In the genomic region with DNA sequence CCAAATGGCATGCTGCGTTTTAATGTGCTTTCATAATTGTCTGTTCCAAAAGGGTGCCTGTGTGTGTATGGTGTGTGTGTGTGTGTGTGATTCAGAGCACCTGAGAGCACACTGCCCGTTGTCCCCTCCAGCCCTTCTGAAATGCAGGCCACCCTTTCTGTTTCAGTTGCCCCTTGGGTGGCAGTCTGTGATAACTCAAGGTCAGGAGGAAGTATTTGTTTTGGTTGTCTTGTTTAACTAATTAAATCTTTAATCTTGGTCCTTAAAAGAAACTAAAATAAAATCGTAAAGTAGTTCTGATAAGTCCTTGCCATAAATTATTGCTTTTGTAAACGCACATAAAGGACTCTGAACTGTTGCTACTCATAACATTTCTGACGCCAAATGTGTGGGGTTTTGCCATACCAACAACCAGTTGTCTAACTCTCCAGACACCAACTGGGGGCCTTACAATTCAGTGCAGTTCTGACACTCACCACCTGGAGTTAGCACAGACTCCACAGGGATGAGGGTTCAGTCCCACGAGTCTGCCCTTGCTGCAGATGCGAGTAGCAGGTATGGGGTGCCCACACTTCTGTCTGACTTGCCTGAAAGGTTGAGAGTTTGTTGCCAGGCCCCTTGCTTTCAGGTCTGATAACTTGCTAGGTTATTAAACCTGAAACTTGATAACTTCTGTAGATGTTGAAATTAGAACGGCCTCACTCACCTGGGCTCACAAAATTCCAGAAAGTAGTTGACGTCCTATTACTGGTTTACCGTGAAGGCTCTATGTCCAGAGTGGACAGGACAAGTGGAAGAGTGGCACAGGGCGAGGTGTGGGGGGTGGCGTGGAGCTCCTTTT, we compare ENCODE assay signal across 10 cellular contexts.
DNase-seq lines count a peak whose midpoint lies in the region; ATAC-seq, FAIRE-seq and TF ChIP-seq lines count a peak whose summit lies in the region.
"Had no signal": no experiment of that assay in that cellular context is flagged by ENCODE, and none has a peak within 500 bp of the region (broad histone marks: within the 10 kb centered on the region; RNA-seq: fewer than 3 reads in every experiment).

No MANE protein-coding gene starts in this region.

- intact Hi-C loops in pancreas (cut with DNase I), result no loop called here

- H3K4me3 ChIP-seq in GM12865 (ENCODE audit: low read depth, low read length), result no peak overlapping the region
- H3K4me3 ChIP-seq in choroid plexus epithelial cell (ENCODE audit: low read depth, low read length), result no peak overlapping the region
- H3K4me3 ChIP-seq in pancreas, result no peak overlapping the region
- H3K4me3 ChIP-seq: gastrocnemius medialis, uterus had no signal

- peaks cover 9 to 34% (median 32%) of the 10 kb centered on the region in 3 donors for H3K4me1 ChIP-seq in pancreas

- H3K27me3 ChIP-seq in pancreas, result no peaks in the 10 kb centered on the region
- H3K27me3 ChIP-seq: gastrocnemius medialis, uterus had no signal

- ATAC-seq in pancreas, result peak; percentile 41 to 65 (median 52)
- ATAC-seq in GM18858 (IDR thresholded peaks at IDR 0.05; ENCODE audit: unreplicated experiment), result no peak
- ATAC-seq: gastrocnemius medialis had no signal

- TF ChIP-seq CTCF in GM12865 (IDR thresholded peaks at IDR 0.05; ENCODE audit: insufficient read depth, low read depth, low read length, missing control alignments) (peak; percentile 7), LNCAP (IDR thresholded peaks at IDR 0.05) (peak; percentile 23; the same call in 1 of the 2 replicates), choroid plexus epithelial cell (conservative IDR thresholded peaks at IDR 0.05; ENCODE audit: low read depth, low read length) (peak; percentile 35), pancreas (IDR thresholded peaks at IDR 0.05) (peak in 1 of 4 donors; percentile 30)

- H3K36me3 ChIP-seq in pancreas, result no peaks in the 10 kb centered on the region
- H3K36me3 ChIP-seq: gastrocnemius medialis, uterus had no signal

- H3K9me3 ChIP-seq in pancreas, result no peaks in the 10 kb centered on the region
- H3K9me3 ChIP-seq: gastrocnemius medialis, uterus had no signal

- DNase-seq in GM12865 (ENCODE audit: low read depth) (no peak), choroid plexus epithelial cell (ENCODE audit: low read depth) (peak; percentile 21), pancreas (no peak), SW480 (ENCODE audit: low spot score) (no peak)
- DNase-seq in activated CD4-positive, alpha-beta T cell treated with anti-CD3 and anti-CD28 coated beads, Interleukin-2, amount 50 U/mL, for 4 hours, result no peak
- DNase-seq: gastrocnemius medialis, retina, uterus had no signal

- no peak for FAIRE-seq in pancreas (lab: Jason Lieb, UNC)

- WGBS in pancreas, 2 donors, result 38 to 40% methylated on average over 12 of the region's 12 CpGs

- H3K27ac ChIP-seq in pancreas, result no peak overlapping the region
- H3K27ac ChIP-seq: gastrocnemius medialis, uterus had no signal
